11 cellular contexts compared by ENCODE assay signal in genomic region chr2:42959148-42959992, GRCh38.
DNase-seq lines count a peak whose midpoint lies in the region; ATAC-seq, FAIRE-seq and TF ChIP-seq lines count a peak whose summit lies in the region.
"Had no signal": no experiment of that assay in that cellular context is flagged by ENCODE, and none has a peak within 500 bp of the region (broad histone marks: within the 10 kb centered on the region; RNA-seq: fewer than 3 reads in every experiment).

No MANE protein-coding gene starts in this region.

- intact Hi-C loops in K562 (cut with micrococcal nuclease), result no loop called here
- intact Hi-C loops in kidney (cut with DNase I), result loop anchor here (10.0 kb wide), 1 partner anchor 265 kb away; the partner anchor contains the start of gene ZFP36L2

- ATAC-seq in K562, result no peak
- ATAC-seq in GM21619 (IDR thresholded peaks at IDR 0.05; ENCODE audit: unreplicated experiment), result no peak
- no peak for ATAC-seq in HG03135 (IDR thresholded peaks at IDR 0.05; ENCODE audit: unreplicated experiment)
- no peak for ATAC-seq in GM18870 (IDR thresholded peaks at IDR 0.05; ENCODE audit: unreplicated experiment)

- H2AFZ ChIP-seq in K562 (ENCODE audit: low read depth, low read length) (peak overlapping the region; percentile 9; the same call in 1 of the 2 replicates), smooth muscle cell (ENCODE audit: low read depth) (peak overlapping the region; percentile 7)

- no peaks in the 10 kb centered on the region for H3K79me2 ChIP-seq in K562 (ENCODE audit: control insufficient read depth, insufficient read depth, low read length)
- no peaks in the 10 kb centered on the region for H3K79me2 ChIP-seq in smooth muscle cell (ENCODE audit: low read depth)

- H3K4me2 ChIP-seq in K562 (ENCODE audit: insufficient read depth, low read length) (no peak overlapping the region), smooth muscle cell (peak overlapping the region; percentile 15)

- H4K20me1 ChIP-seq in K562 (replicated peaks; ENCODE audit: control insufficient read depth, insufficient read depth, low read length), result no peaks in the 10 kb centered on the region
- no peaks in the 10 kb centered on the region for H4K20me1 ChIP-seq in smooth muscle cell (ENCODE audit: low read depth)

- no peaks in the 10 kb centered on the region for H3K9me1 ChIP-seq in K562 (ENCODE audit: control insufficient read depth, insufficient read depth, low read length)

- no peak for TF ChIP-seq POLR2A in K562 (conservative IDR thresholded peaks at IDR 0.05)

- H3K4me3 ChIP-seq in K562, result no peak overlapping the region
- H3K4me3 ChIP-seq in kidney (ENCODE audit: low read length in 2 of 2), result no peak overlapping the region
- H3K4me3 ChIP-seq in smooth muscle cell, result no peak overlapping the region
- H3K4me3 ChIP-seq: SK-N-MC had no signal

- TF ChIP-seq CTCF in K562 (IDR thresholded peaks at IDR 0.05 in 2 of 3, conservative IDR thresholded peaks at IDR 0.05 in 1 of 3; ENCODE audit: insufficient read depth in 2 of 3, low read depth in 1 of 3, low read length in 3 of 3), result no peak
- TF ChIP-seq CTCF in kidney (IDR thresholded peaks at IDR 0.05; ENCODE audit: borderline replicate concordance, extremely low read depth, insufficient read depth), result no peak
- no peak for TF ChIP-seq CTCF in smooth muscle cell (IDR thresholded peaks at IDR 0.05; ENCODE audit: borderline replicate concordance, insufficient read depth, poor library complexity, severe bottlenecking)

- 39% methylated on average over 9 of the region's 9 CpGs for WGBS in K562 (ENCODE audit: insufficient coverage, low coverage, missing lambda C conversion rate)
- 48% methylated on average over 9 of the region's 9 CpGs for WGBS in smooth muscle cell (ENCODE audit: low lambda C conversion rate)

- H3K9ac ChIP-seq in K562 (ENCODE audit: insufficient read depth in 1 of 2, low read depth in 2 of 2, low read length in 2 of 2) (peak overlapping the region in 1 of 2 experiments; percentile 54; a peak in 1 of 4 replicates), kidney (ENCODE audit: low read length in 2 of 2) (no peak overlapping the region), smooth muscle cell (ENCODE audit: low read depth) (no peak overlapping the region)

- CTCF ChIA-PET in K562 (lab: Yijun Ruan, JAX; ENCODE audit: low intra/inter-chr PET ratio), result no interaction called here

- no peaks in the 10 kb centered on the region for H3K36me3 ChIP-seq in K562 (ENCODE audit: control insufficient read depth, insufficient read depth, low read length)
- no peaks in the 10 kb centered on the region for H3K36me3 ChIP-seq in kidney (ENCODE audit: control insufficient read depth in 1 of 2, insufficient read depth in 2 of 2, low read length in 2 of 2)
- no peaks in the 10 kb centered on the region for H3K36me3 ChIP-seq in smooth muscle cell (ENCODE audit: low read depth)

- H3K27me3 ChIP-seq in K562 (ENCODE audit: control insufficient read depth in 2 of 2, insufficient read depth in 2 of 2, low read length in 2 of 2) (no peaks in the 10 kb centered on the region), smooth muscle cell (ENCODE audit: low read depth) (no peaks in the 10 kb centered on the region)

- H3K27ac ChIP-seq in K562 (ENCODE audit: extremely low read depth, low read depth, low read length) (no peak overlapping the region), kidney (ENCODE audit: low read depth in 2 of 2, low read length in 2 of 2) (peak overlapping the region in 1 of 2 donors; percentile 67), smooth muscle cell (ENCODE audit: low read depth) (no peak overlapping the region)
- H3K27ac ChIP-seq: SK-N-MC had no signal

- in situ Hi-C loops in K562 (cut with MboI), result no loop called here

- BruUV-seq in K562 (replicated peaks; lab: Mats Ljungman, UMichigan), result no TSS peak

- no peak for FAIRE-seq in K562 (lab: Jason Lieb, UNC)
- FAIRE-seq in kidney (lab: Jason Lieb, UNC), result no peak

- no peak for TF ChIP-seq EP300 in K562 (IDR thresholded peaks at IDR 0.05; ENCODE audit: low read length)

- H3K9me3 ChIP-seq in K562 (replicated peaks; ENCODE audit: control insufficient read depth, insufficient read depth, low read depth, low read length) (no peaks in the 10 kb centered on the region), kidney (ENCODE audit: control insufficient read depth in 1 of 2, low read length in 2 of 2) (no peaks in the 10 kb centered on the region), smooth muscle cell (replicated peaks; ENCODE audit: low read depth) (no peaks in the 10 kb centered on the region)

- H3K4me1 ChIP-seq in K562 (replicated peaks in 1 of 2; ENCODE audit: control insufficient read depth in 2 of 2, insufficient read depth in 2 of 2, low read length in 2 of 2) (peaks cover 0 to 13% of the 10 kb centered on the region in 2 experiments; a peak in 2 of 5 replicates), kidney (ENCODE audit: control insufficient read depth in 1 of 2, insufficient read depth in 1 of 2, low read depth in 1 of 2, low read length in 2 of 2) (peaks cover 27 to 46% of the 10 kb centered on the region in 2 donors), smooth muscle cell (ENCODE audit: low read depth) (peaks cover 10% of the 10 kb centered on the region)

- no peaks in the 10 kb centered on the region for H3F3A ChIP-seq in smooth muscle cell (ENCODE audit: low read depth)

- POLR2A ChIA-PET in K562 (lab: Yijun Ruan, JAX), result interaction anchor here (0.7 kb wide), 1 partner anchor 226 kb away, joined by 3 read pairs; no protein-coding TSS in a partner anchor

- TF ChIP-seq RAD21 in K562 (CRISPR knock-in tag; conservative IDR thresholded peaks at IDR 0.05 in 1 of 2, IDR thresholded peaks at IDR 0.05 in 1 of 2), result no peak

- DNase-seq in GOT3 (lab: John Stamatoyannopoulos, UW), result peak; percentile 13
- no peak for DNase-seq in K562 (ENCODE audit: extremely low read depth in 1 of 4, low spot score in 3 of 4)
- DNase-seq in kidney, result peak; percentile 82
- no peak for DNase-seq in smooth muscle cell (lab: John Stamatoyannopoulos, UW; ENCODE audit: unreplicated experiment)
- no peak for DNase-seq in NCI-H526 treated with DMSO at 0.1 percent for 48 hours (lab: John Stamatoyannopoulos, UW)
- DNase-seq: effector memory CD4-positive, alpha-beta T cell; NCI-H1436 treated with DMSO at 0.1 percent for 48 hours had no signal

TF ChIP-seq in K562, 482 proteins besides CTCF, POLR2A, EP300 and RAD21:
- TF ChIP-seq BRD4 (IDR thresholded peaks at IDR 0.05), result no peak
- TF ChIP-seq ZNF282 (CRISPR knock-in tag; IDR thresholded peaks at IDR 0.05), result no peak
- no peak for TF ChIP-seq TBP (optimal IDR thresholded peaks at IDR 0.05; ENCODE audit: low read depth, low read length)
- no peak for TF ChIP-seq NUFIP1 (IDR thresholded peaks at IDR 0.05; ENCODE audit: partially characterized antibody)

Comparison
In these comparisons a context has a peak if more than half of its experiments do, and no peak if none do; other contexts are left out.
1. DNase-seq: peak in GOT3 (single experiment) and kidney (single experiment); none in K562 (0 of 4), smooth muscle cell (single experiment) and NCI-H526 treated with DMSO at 0.1 percent for 48 hours (single experiment).